In genomic region chr18:5584751-5585417, GRCh38 we compare ENCODE assay signal across 22 cellular contexts. TPM values are rescaled to one million over a fixed set of nuclear protein-coding genes. Genes with fewer than 3 reads are reported as not detected.
A peak's percentile ranks its signal among the peaks of the same experiment; 100 is the strongest.
DNase-seq lines count a peak whose midpoint lies in the region; ATAC-seq, FAIRE-seq and TF ChIP-seq lines count a peak whose summit lies in the region.
"Had no signal": no experiment of that assay in that cellular context is flagged by ENCODE, and none has a peak within 500 bp of the region (broad histone marks: within the 10 kb centered on the region; RNA-seq: fewer than 3 reads in every experiment).

No MANE protein-coding gene starts in this region.

- DNase-seq in CD1c-positive myeloid dendritic cell (ENCODE audit: extremely low spot score) (peak; percentile 33), PC-3 (peak; percentile 13), endothelial cell of umbilical vein (ENCODE audit: low read depth, low spot score) (peak; percentile 29), kidney tubule cell (ENCODE audit: low spot score) (peak; percentile 76), Karpas-422 (no peak)
- no peak for DNase-seq in activated T-cell treated with anti-CD3 and anti-CD28 coated beads, Interleukin-2, amount 50 U/mL, for 4 hours
- DNase-seq: activated naive CD4-positive, alpha-beta T cell treated with anti-CD3 and anti-CD28 coated beads, Interleukin-2, amount 10 ng/mL, durations not matched to agents 7 days and 5 days; activated T-cell treated with anti-CD3 and anti-CD28 coated beads for 4 hours; COR-L47; EL; gastrocnemius medialis; left ventricle myocardium superior; NCI-H2081 treated with DMSO at 0.1 percent for 48 hours; NCI-H526 treated with DMSO at 0.1 percent for 48 hours; ovary; stimulated activated CD4-positive, alpha-beta T cell treated with anti-CD3 and anti-CD28 coated beads, Interleukin-4, amount 100 ng/mL, for 24 hours; substantia nigra had no signal

- H3F3A ChIP-seq in PC-3 (ENCODE audit: low read length, unreplicated experiment): no peaks in the 10 kb centered on the region

- H3K36me3 ChIP-seq in PC-3 (ENCODE audit: low read depth, low read length) (no peaks in the 10 kb centered on the region), endothelial cell of umbilical vein (ENCODE audit: control insufficient read depth in 2 of 2, extremely low read depth in 1 of 2, insufficient read depth in 2 of 2, low read length in 2 of 2) (no peaks in the 10 kb centered on the region), Karpas-422 (ENCODE audit: insufficient read depth, low read length) (no peaks in the 10 kb centered on the region)
- H3K36me3 ChIP-seq: gastrocnemius medialis, ovary had no signal

- no peak overlapping the region for H3K9ac ChIP-seq in PC-3 (ENCODE audit: low read length)
- H3K9ac ChIP-seq in endothelial cell of umbilical vein (replicated peaks; ENCODE audit: extremely low read depth, insufficient read depth, low read length): no peak overlapping the region
- no peak overlapping the region for H3K9ac ChIP-seq in Karpas-422 (ENCODE audit: low read length)

- no peak for FAIRE-seq in endothelial cell of umbilical vein (lab: Jason Lieb, UNC)

- H4K20me1 ChIP-seq in PC-3 (ENCODE audit: low read length) (no peaks in the 10 kb centered on the region), endothelial cell of umbilical vein (replicated peaks; ENCODE audit: control insufficient read depth, extremely low read depth, insufficient read depth, low read length) (no peaks in the 10 kb centered on the region), Karpas-422 (ENCODE audit: insufficient read depth, low read depth, low read length) (no peaks in the 10 kb centered on the region)

- BruUV-seq in PC-3 (replicated peaks; lab: Mats Ljungman, UMichigan) (no TSS peak), endothelial cell of umbilical vein (replicated peaks; lab: Mats Ljungman, UMichigan) (no TSS peak)

- no peaks in the 10 kb centered on the region for H3K9me1 ChIP-seq in endothelial cell of umbilical vein (replicated peaks; ENCODE audit: control insufficient read depth, extremely low read depth, insufficient read depth, low read length)

- no peaks in the 10 kb centered on the region for H3K36me3 Mint-ChIP-seq in activated T-cell treated with anti-CD3 and anti-CD28 coated beads, Interleukin-2, amount 50 U/mL, for 4 hours (ENCODE audit: insufficient read depth)
- H3K36me3 Mint-ChIP-seq: activated naive CD4-positive, alpha-beta T cell treated with anti-CD3 and anti-CD28 coated beads, Interleukin-2, amount 10 ng/mL, durations not matched to agents 7 days and 5 days had no signal

- no peak overlapping the region for H3K27ac ChIP-seq in PC-3 (ENCODE audit: low read length)
- no peak overlapping the region for H3K27ac ChIP-seq in endothelial cell of umbilical vein (ENCODE audit: insufficient read depth, low read depth, low read length)
- H3K27ac ChIP-seq in Karpas-422 (ENCODE audit: low read length): no peak overlapping the region
- H3K27ac ChIP-seq: gastrocnemius medialis, ovary had no signal

- no peaks in the 10 kb centered on the region for H3K79me2 ChIP-seq in PC-3 (ENCODE audit: low read length)
- H3K79me2 ChIP-seq in endothelial cell of umbilical vein (ENCODE audit: control insufficient read depth, insufficient read depth, low read length): no peaks in the 10 kb centered on the region
- no peaks in the 10 kb centered on the region for H3K79me2 ChIP-seq in Karpas-422 (ENCODE audit: low read length)

- H3K4me3 ChIP-seq in PC-3 (ENCODE audit: low read length): no peak overlapping the region
- no peak overlapping the region for H3K4me3 ChIP-seq in endothelial cell of umbilical vein (replicated peaks in 1 of 3; ENCODE audit: insufficient read depth in 1 of 3, low read depth in 1 of 3, low read length in 3 of 3)
- no peak overlapping the region for H3K4me3 ChIP-seq in Karpas-422 (ENCODE audit: low read length)
- H3K4me3 ChIP-seq: gastrocnemius medialis, ovary, skin epidermis had no signal

- TF ChIP-seq CTCF in PC-3 (conservative IDR thresholded peaks at IDR 0.05; ENCODE audit: low read depth, low read length): no peak
- no peak for TF ChIP-seq CTCF in endothelial cell of umbilical vein (IDR thresholded peaks at IDR 0.05; ENCODE audit: extremely low read depth in 1 of 2, insufficient read depth in 1 of 2, low read depth in 1 of 2, low read length in 2 of 2)

- H3K9me3 ChIP-seq in PC-3 (ENCODE audit: low read length) (no peaks in the 10 kb centered on the region), endothelial cell of umbilical vein (replicated peaks; ENCODE audit: control insufficient read depth, insufficient read depth, low read length) (no peaks in the 10 kb centered on the region), Karpas-422 (ENCODE audit: low read length) (no peaks in the 10 kb centered on the region)
- H3K9me3 ChIP-seq: gastrocnemius medialis, ovary had no signal

- H3K4me1 Mint-ChIP-seq in activated T-cell treated with anti-CD3 and anti-CD28 coated beads, Interleukin-2, amount 50 U/mL, for 4 hours (ENCODE audit: low read depth): no peaks in the 10 kb centered on the region
- H3K4me1 Mint-ChIP-seq: activated naive CD4-positive, alpha-beta T cell treated with anti-CD3 and anti-CD28 coated beads, Interleukin-2, amount 10 ng/mL, durations not matched to agents 7 days and 5 days had no signal

- TF ChIP-seq POLR2A in endothelial cell of umbilical vein (IDR thresholded peaks at IDR 0.05; ENCODE audit: low read depth, low read length): no peak

- H3K4me2 ChIP-seq in PC-3 (ENCODE audit: low read length) (no peak overlapping the region), endothelial cell of umbilical vein (ENCODE audit: insufficient read depth, low read length) (no peak overlapping the region), Karpas-422 (ENCODE audit: low read depth, low read length, poor library complexity, severe bottlenecking) (no peak overlapping the region)

- peak; percentile 55 for ATAC-seq in PC-3
- ATAC-seq in GM19328 (IDR thresholded peaks at IDR 0.05; ENCODE audit: unreplicated experiment): no peak
- ATAC-seq in HG03095 (IDR thresholded peaks at IDR 0.05; ENCODE audit: unreplicated experiment): no peak
- ATAC-seq in activated T-cell treated with anti-CD3 and anti-CD28 coated beads, Interleukin-2, amount 50 U/mL, for 4 hours: no peak
- ATAC-seq: gastrocnemius medialis, left ventricle myocardium superior had no signal

- CTCF ChIA-PET in PC-3 (lab: Charles Lee): no interaction called here
- CTCF ChIA-PET in endothelial cell of umbilical vein (lab: Charles Lee): no interaction called here

- POLR2A ChIA-PET in PC-3 (lab: Charles Lee; ENCODE audit: unreplicated experiment): no interaction called here
- POLR2A ChIA-PET in endothelial cell of umbilical vein (lab: Charles Lee): no interaction called here

- intact Hi-C loops in PC-3 (cut with micrococcal nuclease): no loop called here
- intact Hi-C loops in endothelial cell of umbilical vein (cut with micrococcal nuclease): no loop called here

- H3K9me3 Mint-ChIP-seq in activated T-cell treated with anti-CD3 and anti-CD28 coated beads, Interleukin-2, amount 50 U/mL, for 4 hours: no peaks in the 10 kb centered on the region
- H3K9me3 Mint-ChIP-seq: activated naive CD4-positive, alpha-beta T cell treated with anti-CD3 and anti-CD28 coated beads, Interleukin-2, amount 10 ng/mL, durations not matched to agents 7 days and 5 days had no signal

- H3K27me3 ChIP-seq in PC-3 (ENCODE audit: low read length) (no peaks in the 10 kb centered on the region), endothelial cell of umbilical vein (ENCODE audit: control insufficient read depth in 2 of 2, insufficient read depth in 2 of 2, low read length in 2 of 2) (no peaks in the 10 kb centered on the region), Karpas-422 (ENCODE audit: low read length) (no peaks in the 10 kb centered on the region)
- H3K27me3 ChIP-seq: gastrocnemius medialis, ovary had no signal

- H2AFZ ChIP-seq in PC-3 (ENCODE audit: low read length): no peak overlapping the region
- no peak overlapping the region for H2AFZ ChIP-seq in endothelial cell of umbilical vein (ENCODE audit: low read depth, low read length)
- no peak overlapping the region for H2AFZ ChIP-seq in Karpas-422 (ENCODE audit: low read length)

- H3K27me3 Mint-ChIP-seq in activated T-cell treated with anti-CD3 and anti-CD28 coated beads, Interleukin-2, amount 50 U/mL, for 4 hours (ENCODE audit: low read depth): peaks cover 3% of the 10 kb centered on the region
- H3K27me3 Mint-ChIP-seq: activated naive CD4-positive, alpha-beta T cell treated with anti-CD3 and anti-CD28 coated beads, Interleukin-2, amount 10 ng/mL, durations not matched to agents 7 days and 5 days had no signal

- no peaks in the 10 kb centered on the region for H3K9me2 ChIP-seq in PC-3 (replicated peaks; ENCODE audit: low read length)
- no peaks in the 10 kb centered on the region for H3K9me2 ChIP-seq in Karpas-422 (replicated peaks; ENCODE audit: insufficient read depth, low read length)

- no peaks in the 10 kb centered on the region for H3K4me1 ChIP-seq in PC-3 (ENCODE audit: insufficient read depth, low read length)
- H3K4me1 ChIP-seq in endothelial cell of umbilical vein (ENCODE audit: control insufficient read depth, extremely low read depth, insufficient read depth, low read length): peaks cover 17% of the 10 kb centered on the region
- no peaks in the 10 kb centered on the region for H3K4me1 ChIP-seq in Karpas-422 (ENCODE audit: low read length)
- H3K4me1 ChIP-seq: gastrocnemius medialis had no signal

- no peak overlapping the region for H3K4me3 Mint-ChIP-seq in activated T-cell treated with anti-CD3 and anti-CD28 coated beads, Interleukin-2, amount 50 U/mL, for 4 hours
- H3K4me3 Mint-ChIP-seq: activated naive CD4-positive, alpha-beta T cell treated with anti-CD3 and anti-CD28 coated beads, Interleukin-2, amount 10 ng/mL, durations not matched to agents 7 days and 5 days had no signal

- dilution Hi-C loops in endothelial cell of umbilical vein (cut with MboI; ENCODE audit: extremely low pct_ligation_motif_present, low sequenced_read_pairs): no loop called here

TF ChIP-seq in endothelial cell of umbilical vein, 7 proteins besides CTCF, POLR2A, EP300 and RAD21 (continues in another document):
- no peak for TF ChIP-seq JUN (IDR thresholded peaks at IDR 0.05; ENCODE audit: borderline replicate concordance, insufficient read depth, insufficient read length, low read depth)
- peak; percentile 41 for TF ChIP-seq FOS (IDR thresholded peaks at IDR 0.05; ENCODE audit: borderline replicate concordance, insufficient read depth, low read length)

RNA-seq across cellular contexts. Expression of gene EPB41L3, which starts 41.1 kb away (rescaled TPM):
- total RNA-seq in PC-3 (2014; rRNA removed) (39.5 TPM in 2 replicates), endothelial cell of umbilical vein (114 and 154 TPM in 2 replicates)
- polyA plus RNA-seq in endothelial cell of umbilical vein: 29.5 and 38.9 TPM in 2 replicates
- 54.0 and 54.4 TPM in 2 replicates for polyA plus RNA-seq in endothelial cell of umbilical vein (2011; cell fraction: cytosol; rRNA removed)
- polyA plus RNA-seq in endothelial cell of umbilical vein (2011; cell fraction: nucleus; rRNA removed): 97.6 and 143 TPM in 2 replicates
- 131 and 136 TPM in 2 replicates for polyA plus RNA-seq in endothelial cell of umbilical vein (2012)
- polyA minus RNA-seq in endothelial cell of umbilical vein: 98.9 and 114 TPM in 2 replicates
- not detected for polyA minus RNA-seq in endothelial cell of umbilical vein (2011; cell fraction: cytosol; rRNA and poly(A)+ RNA removed)
- polyA minus RNA-seq in endothelial cell of umbilical vein (2011; cell fraction: nucleus; rRNA and poly(A)+ RNA removed): 141 and 155 TPM in 2 replicates
- total RNA-seq in Karpas-422 (2014; rRNA removed; shearing (Covaris generic); ENCODE audit: low replicate concordance): not detected in 2 replicates
- total RNA-seq in activated T-cell treated with anti-CD3 and anti-CD28 coated beads, Interleukin-2, amount 50 U/mL, for 4 hours: 1 to 10 TPM in 1 of 3 donors, under 1 TPM in 2; 0.25 to 1.1 (median 0.57) TPM
- total RNA-seq: myocyte, OCI-LY7 had no signal

Comparison
In these comparisons a context has a peak if more than half of its experiments do, and no peak if none do; other contexts are left out.
1. DNase-seq: peak in CD1c-positive myeloid dendritic cell (single experiment), PC-3 (single experiment), endothelial cell of umbilical vein (single experiment) and kidney tubule cell (single experiment); none in Karpas-422 (single experiment) and activated T-cell treated with anti-CD3 and anti-CD28 coated beads, Interleukin-2, amount 50 U/mL, for 4 hours (single experiment).
2. RNA of gene EPB41L3, which starts 41.1 kb away (total RNA-seq): 114 to 154 TPM in endothelial cell of umbilical vein and 39.5 TPM in PC-3; 0.25 to 1.1 TPM in activated T-cell treated with anti-CD3 and anti-CD28 coated beads, Interleukin-2, amount 50 U/mL, for 4 hours and not detected in Karpas-422; every median in the first group is over 10 times any median in the second.